In the genomic region with DNA sequence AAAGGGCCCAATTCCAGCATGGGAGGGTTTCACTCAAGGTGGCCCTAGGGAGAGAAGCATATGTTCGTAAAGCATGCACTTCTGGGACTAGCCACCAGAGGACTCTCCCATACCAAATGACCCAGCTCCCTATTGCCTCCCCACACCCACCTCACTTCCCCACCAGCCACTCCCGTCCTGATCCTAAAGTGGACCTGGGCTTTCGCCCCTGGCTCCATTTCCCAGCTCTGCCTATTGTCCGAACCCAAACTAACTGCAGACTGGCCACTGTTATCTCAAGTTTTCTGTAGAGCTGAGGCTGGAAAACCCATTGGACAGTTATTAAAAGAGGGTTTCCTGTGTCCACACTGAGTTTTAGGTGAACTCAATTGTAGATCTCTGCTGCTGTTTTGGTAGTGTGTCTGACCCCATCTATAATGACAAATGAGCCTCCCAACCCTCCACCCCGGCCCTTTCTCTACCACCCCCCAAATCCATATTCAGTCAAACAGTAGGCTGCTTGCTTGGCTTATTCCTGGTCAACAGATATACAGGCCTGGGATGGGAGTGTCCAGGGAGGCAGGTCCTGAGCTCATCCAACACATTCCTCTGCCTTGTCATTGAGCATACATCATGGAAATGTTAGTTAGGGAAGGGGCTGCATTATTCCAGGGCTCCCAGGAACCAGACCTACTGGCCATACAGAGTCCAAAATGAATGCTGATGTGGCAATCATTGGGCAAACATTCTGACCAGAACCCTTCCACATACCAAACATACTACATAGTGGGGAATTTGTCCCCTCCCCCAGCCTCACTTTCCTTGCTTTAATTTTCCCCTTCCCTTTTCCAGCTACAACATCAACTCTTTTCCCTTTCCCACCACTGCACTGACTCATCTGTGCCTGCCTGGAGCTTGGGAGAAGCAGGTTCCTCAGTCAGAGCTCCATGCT, we compare ENCODE assay signal across 8 cellular contexts. TPM values are rescaled to one million over a fixed set of nuclear protein-coding genes. Genes with fewer than 3 reads are reported as not detected.
DNase-seq lines count a peak whose midpoint lies in the region; ATAC-seq and TF ChIP-seq lines count a peak whose summit lies in the region.

No MANE protein-coding gene starts in this region.

- H3K9me3 ChIP-seq in DND-41 (ENCODE audit: insufficient read depth, low read length, severe bottlenecking), result no peaks in the 10 kb centered on the region
- no peaks in the 10 kb centered on the region for H3K9me3 ChIP-seq in gastrocnemius medialis

- no peak overlapping the region for H3K4me2 ChIP-seq in DND-41 (ENCODE audit: insufficient read depth, low read length)

- peak; percentile 95 for ATAC-seq in DND-41 (ENCODE audit: insufficient read depth, low read depth)
- peak; percentile 81 for ATAC-seq in GM19438 (IDR thresholded peaks at IDR 0.05; ENCODE audit: low read depth, unreplicated experiment)
- ATAC-seq in HG03460 (IDR thresholded peaks at IDR 0.05; ENCODE audit: unreplicated experiment), result peak; percentile 83
- ATAC-seq in gastrocnemius medialis, result peak; percentile 83

- peak; percentile 85 for TF ChIP-seq CTCF in DND-41 (IDR thresholded peaks at IDR 0.05; ENCODE audit: borderline replicate concordance, extremely low read depth, low read length, poor library complexity, severe bottlenecking)
- TF ChIP-seq CTCF in gastrocnemius medialis (IDR thresholded peaks at IDR 0.05 in 4 of 5, conservative IDR thresholded peaks at IDR 0.05 in 1 of 5), result peak; percentile 87 to 90 (median 88)

- H4K20me1 ChIP-seq in DND-41 (ENCODE audit: insufficient read depth, low read length), result no peaks in the 10 kb centered on the region

- TF ChIP-seq POLR2A in gastrocnemius medialis (IDR thresholded peaks at IDR 0.05), result no peak

- H2AFZ ChIP-seq in DND-41 (ENCODE audit: low read depth, low read length), result no peak overlapping the region

- H3K27ac ChIP-seq in DND-41 (ENCODE audit: low read length) (no peak overlapping the region), gastrocnemius medialis (peak overlapping the region in 3 of 4 donors; percentile 14 to 53 (median 19))

- H3K4me3 ChIP-seq in DND-41 (ENCODE audit: low read depth in 1 of 2, low read length in 2 of 2) (no peak overlapping the region), gastrocnemius medialis (no peak overlapping the region)

- no peaks in the 10 kb centered on the region for H3K79me2 ChIP-seq in DND-41 (ENCODE audit: insufficient read depth, low read length)

- H3K4me1 ChIP-seq in DND-41 (ENCODE audit: insufficient read depth, low read length) (no peaks in the 10 kb centered on the region), gastrocnemius medialis (peaks cover 7 to 14% of the 10 kb centered on the region in 2 donors)

- in situ Hi-C loops in gastrocnemius medialis (cut with MboI; ENCODE audit: low sequenced_read_pairs in 4 of 4), result loop anchor here (5.0 to 10.0 kb wide), 2 partner anchors 273 to 276 kb away; no protein-coding TSS in a partner anchor

- intact Hi-C loops in gastrocnemius medialis (cut with DNase I; ENCODE audit: low total_unique reads), result loop anchor here (1.0 to 10.0 kb wide), 4 partner anchors 35 to 403 kb away; no protein-coding TSS in a partner anchor

- H3K27me3 ChIP-seq in DND-41 (ENCODE audit: insufficient read depth, low read length, poor library complexity), result no peaks in the 10 kb centered on the region
- H3K27me3 ChIP-seq in gastrocnemius medialis, result no peaks in the 10 kb centered on the region

- DNase-seq in DND-41 (peak; percentile 70), NOMO-1 treated with dmso at 0.1 percent for 144 hours (lab: John Stamatoyannopoulos, UW; ENCODE audit: unreplicated experiment) (peak; percentile 13), amniotic epithelial cell (ENCODE audit: low read depth) (peak; percentile 60), hepatic stellate cell (ENCODE audit: low spot score) (peak; percentile 81), gastrocnemius medialis (peak; percentile 27 to 52), middle frontal gyrus (ENCODE audit: extremely low spot score, low spot score) (no peak)

- H3K36me3 ChIP-seq in DND-41 (ENCODE audit: insufficient read depth, low read length), result no peaks in the 10 kb centered on the region
- no peaks in the 10 kb centered on the region for H3K36me3 ChIP-seq in gastrocnemius medialis

- no peak overlapping the region for H3K9ac ChIP-seq in DND-41 (ENCODE audit: low read depth, low read length)

RNA-seq across cellular contexts. Expression of a gene that starts 59.2 kb away (rescaled TPM):
- total RNA-seq in gastrocnemius medialis, result not detected
